In the genomic region with DNA sequence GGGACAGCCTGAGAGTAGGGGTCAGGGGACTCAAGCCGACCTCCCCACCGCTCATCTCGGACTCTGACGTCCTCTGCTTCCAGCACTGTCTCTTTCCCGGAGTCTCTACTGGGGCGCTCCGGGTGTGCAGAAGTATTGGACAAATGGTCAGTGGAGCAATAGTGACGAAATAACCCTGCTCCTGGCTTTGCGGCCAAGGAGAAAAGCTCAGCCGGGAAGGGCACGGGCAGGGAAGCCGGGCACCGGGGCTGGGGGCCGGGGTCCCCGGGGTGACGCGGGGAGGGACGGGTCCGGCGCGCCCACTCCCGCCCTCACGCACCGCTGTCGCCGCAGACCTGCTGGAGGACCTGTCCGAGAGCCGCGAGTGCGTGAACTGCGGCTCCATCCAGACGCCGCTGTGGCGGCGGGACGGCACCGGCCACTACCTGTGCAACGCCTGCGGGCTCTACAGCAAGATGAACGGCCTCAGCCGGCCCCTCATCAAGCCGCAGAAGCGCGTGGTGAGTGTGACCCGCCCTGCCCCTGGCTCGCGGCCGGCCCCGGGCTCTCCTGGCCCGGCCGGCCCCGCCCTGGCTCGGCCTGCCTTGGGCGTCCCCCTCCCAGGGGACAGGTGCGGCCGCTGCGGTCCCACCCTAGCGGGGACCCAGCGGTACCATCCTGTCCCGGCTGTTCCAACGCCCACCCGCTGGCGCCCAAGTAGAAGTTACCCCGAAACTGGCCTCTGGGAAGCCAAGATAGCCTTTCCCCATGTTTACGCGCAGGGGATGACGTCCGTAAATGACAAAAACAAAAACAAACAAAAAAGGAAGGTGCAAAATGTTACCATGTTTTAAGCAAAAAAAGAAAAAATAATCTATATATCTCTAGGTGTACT, we compare ENCODE assay signal across 13 cellular contexts. TPM values are rescaled to one million over a fixed set of nuclear protein-coding genes. Genes with fewer than 3 reads are reported as not detected.
A peak's percentile ranks its signal among the peaks of the same experiment; 100 is the strongest.
DNase-seq lines count a peak whose midpoint lies in the region; ATAC-seq and TF ChIP-seq lines count a peak whose summit lies in the region.
"Had no signal": no experiment of that assay in that cellular context is flagged by ENCODE, and none has a peak within 500 bp of the region (broad histone marks: within the 10 kb centered on the region; RNA-seq: fewer than 3 reads in every experiment).

No MANE protein-coding gene starts in this region.

- no peak for TF ChIP-seq CTCF in AG10803 (conservative IDR thresholded peaks at IDR 0.05; ENCODE audit: low read length)
- TF ChIP-seq CTCF in body of pancreas (IDR thresholded peaks at IDR 0.05): no peak
- no peak for TF ChIP-seq CTCF in omental fat pad (IDR thresholded peaks at IDR 0.05)

- 8 to 17% methylated on average over 12 to 68 of the region's 68 CpGs for WGBS in body of pancreas, 2 donors
- 25% methylated on average over 68 of the region's 68 CpGs for WGBS in right cardiac atrium

- H3K27me3 ChIP-seq in body of pancreas (no peaks in the 10 kb centered on the region), right cardiac atrium (ENCODE audit: control insufficient read depth, insufficient read depth) (no peaks in the 10 kb centered on the region)

- intact Hi-C loops in body of pancreas (cut with DNase I): loop anchor here (10.0 kb wide), 2 partner anchors 182 to 388 kb away; no protein-coding TSS in a partner anchor
- intact Hi-C loops in right cardiac atrium (cut with DNase I): loop anchor here in 3 of 4 donors (5.0 to 10.0 kb wide), 3 partner anchors 288 to 528 kb away; no protein-coding TSS in a partner anchor

- H3K4me3 ChIP-seq in AG10803 (ENCODE audit: low read length) (peak overlapping the region; percentile 16; the same call in 1 of the 2 replicates), body of pancreas (peak overlapping the region; percentile 20 to 24), right cardiac atrium (ENCODE audit: low read length) (peak overlapping the region; percentile 75)

- H3K36me3 ChIP-seq in body of pancreas (replicated peaks in 1 of 2; ENCODE audit: insufficient read depth in 1 of 2, low read depth in 2 of 2): no peaks in the 10 kb centered on the region

- peak; percentile 15 for ATAC-seq in body of pancreas
- ATAC-seq in right cardiac atrium: peak; percentile 60 to 73
- ATAC-seq in omental fat pad (ENCODE audit: low FRiP score): peak; percentile 23
- ATAC-seq in HG03159 (IDR thresholded peaks at IDR 0.05; ENCODE audit: unreplicated experiment): no peak
- ATAC-seq: activated CD8-positive, alpha-beta T cell treated with anti-CD3 and anti-CD28 coated beads, Interleukin-2, amount 10 ng/mL, durations not matched to agents 7 days and 5 days had no signal

- TF ChIP-seq POLR2A in body of pancreas (IDR thresholded peaks at IDR 0.05): no peak

- H3K9me3 ChIP-seq in body of pancreas: no peaks in the 10 kb centered on the region
- H3K9me3 ChIP-seq in right cardiac atrium (ENCODE audit: control insufficient read depth, low read length): no peaks in the 10 kb centered on the region

- H3K4me1 ChIP-seq in body of pancreas (peaks cover 46% of the 10 kb centered on the region), right cardiac atrium (ENCODE audit: control insufficient read depth, insufficient read depth, low read length) (peaks cover 2% of the 10 kb centered on the region)

- H3K27ac ChIP-seq in body of pancreas (peak overlapping the region; percentile 72 to 100 (median 98)), right cardiac atrium (ENCODE audit: low read length) (peak overlapping the region; percentile 83)

- DNase-seq in AG10803 (ENCODE audit: low read depth) (no peak), body of pancreas (peak in 2 of 4 donors; percentile 35 to 46), right cardiac atrium (peak; percentile 54 to 83 (median 79)), omental fat pad (ENCODE audit: low spot score) (no peak), SKM-1 (lab: John Stamatoyannopoulos, UW; ENCODE audit: unreplicated experiment) (no peak), NCI-H146 treated with DMSO at 0.1 percent for 48 hours (lab: John Stamatoyannopoulos, UW; ENCODE audit: unreplicated experiment) (no peak), AG08395 (ENCODE audit: low spot score) (no peak)
- DNase-seq: activated CD8-positive, alpha-beta T cell treated with anti-CD3 and anti-CD28 coated beads, Interleukin-2, amount 10 ng/mL, durations not matched to agents 7 days and 5 days; HCEC 1CT; NCI-H82; stimulated activated CD4-positive, alpha-beta T cell treated with anti-CD3 and anti-CD28 coated beads, Interleukin-4, amount 100 ng/mL, for 1 hour had no signal

RNA-seq across cellular contexts. Expression of a gene that starts 7.5 kb away (rescaled TPM):
- total RNA-seq in body of pancreas: 100 to 1,000 TPM in 1 of 2 donors, 10 to 100 TPM in 1; 41.8 to 114 TPM
- 10 to 100 TPM; 63.2 to 85.8 (median 77.9) TPM for total RNA-seq in right cardiac atrium
- 52.4 TPM for polyA plus RNA-seq in right cardiac atrium
- 10 to 100 TPM; 12.1 to 48.9 (median 25.2) TPM for total RNA-seq in omental fat pad
- total RNA-seq: activated CD8-positive, alpha-beta T cell treated with anti-CD3 and anti-CD28 coated beads, Interleukin-2, amount 10 ng/mL, durations not matched to agents 7 days and 5 days; T-helper 1 cell treated with Interleukin-12 subunit alpha and Interleukin-12 subunit beta and Interleukin-4 antibody, amounts not matched to agents 30 ng/mL and 1 ng/mL, for 36 hours had no signal

Comparison
In these comparisons a context has a peak if more than half of its experiments do, and no peak if none do; other contexts are left out.
1. DNase-seq: peak in right cardiac atrium (3 of 3); none in AG10803 (single experiment), omental fat pad (single experiment), SKM-1 (single experiment), NCI-H146 treated with DMSO at 0.1 percent for 48 hours (single experiment) and AG08395 (single experiment).
2. H3K4me3 ChIP-seq: peak in every context shown above with its lines; median percentile 75 in right cardiac atrium; 22 in body of pancreas; 16 in AG10803.